In the genomic region with DNA sequence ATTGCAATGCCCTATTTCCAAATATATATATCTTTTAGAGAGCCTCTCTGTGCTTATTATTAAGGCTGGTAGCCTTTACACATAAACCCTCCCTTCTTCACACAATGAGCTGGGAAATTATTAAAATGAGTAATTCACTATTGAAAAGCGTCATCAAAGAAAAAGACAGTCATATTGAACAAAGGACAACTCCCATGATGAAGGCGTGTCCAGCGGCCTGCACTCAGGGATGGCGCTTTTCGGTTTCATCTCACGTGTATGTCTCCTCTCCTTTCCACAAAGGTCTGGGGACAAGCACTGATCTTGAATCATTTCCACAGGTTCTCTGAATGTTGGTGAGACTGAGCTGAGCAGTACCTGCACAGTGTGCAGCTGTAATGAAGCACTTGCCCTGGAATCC, we compare ENCODE assay signal across 15 cellular contexts. TPM values are rescaled to one million over a fixed set of nuclear protein-coding genes. Genes with fewer than 3 reads are reported as not detected.
DNase-seq lines count a peak whose midpoint lies in the region; ATAC-seq and TF ChIP-seq lines count a peak whose summit lies in the region.
"Had no signal": no experiment of that assay in that cellular context is flagged by ENCODE, and none has a peak within 500 bp of the region (broad histone marks: within the 10 kb centered on the region; RNA-seq: fewer than 3 reads in every experiment).

No MANE protein-coding gene starts in this region.

- H3K36me3 Mint-ChIP-seq in activated naive CD8-positive, alpha-beta T cell treated with anti-CD3 and anti-CD28 coated beads for 36 hours, result peaks cover 70% of the 10 kb centered on the region
- H3K36me3 Mint-ChIP-seq in stimulated activated memory B cell treated with anti-CD40 and anti-IgM and Interleukin-4, amounts not matched to agents 10 μg/mL and 1 μg/mL and 100 μg/mL, for 72 hours, result peaks cover 78% of the 10 kb centered on the region

- H3K27me3 ChIP-seq in OCI-LY3 (ENCODE audit: low read depth, low read length) (no peaks in the 10 kb centered on the region), MG63 (no peaks in the 10 kb centered on the region)
- H3K27me3 ChIP-seq: dorsolateral prefrontal cortex, sigmoid colon had no signal

- TF ChIP-seq CTCF in OCI-LY3 (IDR thresholded peaks at IDR 0.05; ENCODE audit: low read depth, low read length), result no peak

- no peak overlapping the region for H3K27ac ChIP-seq in OCI-LY3 (ENCODE audit: low read length)

- H3K9me3 Mint-ChIP-seq in activated naive CD8-positive, alpha-beta T cell treated with anti-CD3 and anti-CD28 coated beads for 36 hours, result peaks cover 7% of the 10 kb centered on the region
- no peaks in the 10 kb centered on the region for H3K9me3 Mint-ChIP-seq in stimulated activated memory B cell treated with anti-CD40 and anti-IgM and Interleukin-4, amounts not matched to agents 10 μg/mL and 1 μg/mL and 100 μg/mL, for 72 hours
- H3K9me3 Mint-ChIP-seq: nephron had no signal

- H3K79me2 ChIP-seq in OCI-LY3 (ENCODE audit: low read length), result peaks cover 21% of the 10 kb centered on the region

- peak overlapping the region; percentile 98 for H3K4me3 Mint-ChIP-seq in activated naive CD8-positive, alpha-beta T cell treated with anti-CD3 and anti-CD28 coated beads for 36 hours
- peak overlapping the region; percentile 100 for H3K4me3 Mint-ChIP-seq in stimulated activated memory B cell treated with anti-CD40 and anti-IgM and Interleukin-4, amounts not matched to agents 10 μg/mL and 1 μg/mL and 100 μg/mL, for 72 hours

- H3K27me3 Mint-ChIP-seq in activated naive CD8-positive, alpha-beta T cell treated with anti-CD3 and anti-CD28 coated beads for 36 hours, result no peaks in the 10 kb centered on the region
- no peaks in the 10 kb centered on the region for H3K27me3 Mint-ChIP-seq in stimulated activated memory B cell treated with anti-CD40 and anti-IgM and Interleukin-4, amounts not matched to agents 10 μg/mL and 1 μg/mL and 100 μg/mL, for 72 hours

- peaks cover 35% of the 10 kb centered on the region for H3K4me1 ChIP-seq in OCI-LY3 (ENCODE audit: low read length)

- H3K36me3 ChIP-seq in OCI-LY3 (replicated peaks; ENCODE audit: low read depth, low read length) (peaks cover 38% of the 10 kb centered on the region), MG63 (no peaks in the 10 kb centered on the region)

- H4K20me1 ChIP-seq in OCI-LY3 (ENCODE audit: insufficient read depth, low read length), result peaks cover 9% of the 10 kb centered on the region; the same call in 1 of the 2 replicates

- no peak overlapping the region for H3K4me3 ChIP-seq in OCI-LY3 (ENCODE audit: low read length)
- no peak overlapping the region for H3K4me3 ChIP-seq in MG63
- H3K4me3 ChIP-seq: sigmoid colon had no signal

- peaks cover 48% of the 10 kb centered on the region for H3K4me1 Mint-ChIP-seq in activated naive CD8-positive, alpha-beta T cell treated with anti-CD3 and anti-CD28 coated beads for 36 hours
- H3K4me1 Mint-ChIP-seq in stimulated activated memory B cell treated with anti-CD40 and anti-IgM and Interleukin-4, amounts not matched to agents 10 μg/mL and 1 μg/mL and 100 μg/mL, for 72 hours, result peaks cover 62% of the 10 kb centered on the region

- peak; percentile 67 for DNase-seq in activated CD8-positive, alpha-beta memory T cell treated with anti-CD3 and anti-CD28 coated beads for 24 hours
- DNase-seq in activated CD8-positive, alpha-beta memory T cell treated with anti-CD3 and anti-CD28 coated beads, Interleukin-2, amount 50 U/mL, for 48 hours, result no peak
- peak; percentile 62 for DNase-seq in activated naive CD8-positive, alpha-beta T cell treated with anti-CD3 and anti-CD28 coated beads for 36 hours
- no peak for DNase-seq in MG63
- DNase-seq: aorta, DMS53, dorsolateral prefrontal cortex, foreskin fibroblast, NCI-H526, sigmoid colon had no signal

- ATAC-seq in stimulated activated memory B cell treated with anti-CD40 and anti-IgM and Interleukin-4, amounts not matched to agents 10 μg/mL and 1 μg/mL and 100 μg/mL, for 72 hours, result peak; percentile 3
- ATAC-seq in HG02759 (IDR thresholded peaks at IDR 0.05; ENCODE audit: unreplicated experiment) (no peak), HG03159 (IDR thresholded peaks at IDR 0.05; ENCODE audit: unreplicated experiment) (no peak)

- 0 out of 2 replicates have a peak overlapping the region, but pooled peaks have one; percentile 11 for H3K4me2 ChIP-seq in OCI-LY3 (ENCODE audit: low read length)

- H3K9me3 ChIP-seq in OCI-LY3 (ENCODE audit: insufficient read depth, low read length), result no peaks in the 10 kb centered on the region
- H3K9me3 ChIP-seq in MG63, result no peaks in the 10 kb centered on the region
- H3K9me3 ChIP-seq: sigmoid colon had no signal

- H2AFZ ChIP-seq in OCI-LY3 (ENCODE audit: low read depth, low read length), result no peak overlapping the region

- H3K9ac ChIP-seq in OCI-LY3 (ENCODE audit: low read length), result no peak overlapping the region

- peak overlapping the region; percentile 93 for H3K27ac Mint-ChIP-seq in activated naive CD8-positive, alpha-beta T cell treated with anti-CD3 and anti-CD28 coated beads for 36 hours
- H3K27ac Mint-ChIP-seq in stimulated activated memory B cell treated with anti-CD40 and anti-IgM and Interleukin-4, amounts not matched to agents 10 μg/mL and 1 μg/mL and 100 μg/mL, for 72 hours, result peak overlapping the region; percentile 99

RNA-seq across cellular contexts. Expression of gene SERPINB9, which starts 3.5 kb away (rescaled TPM):
- 10 to 100 TPM; 51.3 to 51.4 TPM for total RNA-seq in activated naive CD8-positive, alpha-beta T cell treated with anti-CD3 and anti-CD28 coated beads for 36 hours
- total RNA-seq in MG63 (2014; rRNA removed; shearing (Covaris generic); ENCODE audit: low replicate concordance), result not detected in 2 replicates

RNA-seq across cellular contexts. Expression of gene SERPINB1, which starts 57.9 kb away (rescaled TPM):
- total RNA-seq in activated naive CD8-positive, alpha-beta T cell treated with anti-CD3 and anti-CD28 coated beads for 36 hours, result 10 to 100 TPM; 38.1 to 44.7 TPM
- 8.8 and 12.0 TPM in 2 replicates for total RNA-seq in MG63 (2014; rRNA removed; shearing (Covaris generic); ENCODE audit: low replicate concordance)

Comparison
In these comparisons a context has a peak if more than half of its experiments do, and no peak if none do; other contexts are left out.
1. DNase-seq: peak in activated CD8-positive, alpha-beta memory T cell treated with anti-CD3 and anti-CD28 coated beads for 24 hours (single experiment) and activated naive CD8-positive, alpha-beta T cell treated with anti-CD3 and anti-CD28 coated beads for 36 hours (single experiment); none in activated CD8-positive, alpha-beta memory T cell treated with anti-CD3 and anti-CD28 coated beads, Interleukin-2, amount 50 U/mL, for 48 hours (single experiment) and MG63 (single experiment).
2. RNA of gene SERPINB9, which starts 3.5 kb away (total RNA-seq): 51.3 to 51.4 TPM in activated naive CD8-positive, alpha-beta T cell treated with anti-CD3 and anti-CD28 coated beads for 36 hours; not detected in MG63; every median in the first group is over 10 times any median in the second.